In the genomic region with DNA sequence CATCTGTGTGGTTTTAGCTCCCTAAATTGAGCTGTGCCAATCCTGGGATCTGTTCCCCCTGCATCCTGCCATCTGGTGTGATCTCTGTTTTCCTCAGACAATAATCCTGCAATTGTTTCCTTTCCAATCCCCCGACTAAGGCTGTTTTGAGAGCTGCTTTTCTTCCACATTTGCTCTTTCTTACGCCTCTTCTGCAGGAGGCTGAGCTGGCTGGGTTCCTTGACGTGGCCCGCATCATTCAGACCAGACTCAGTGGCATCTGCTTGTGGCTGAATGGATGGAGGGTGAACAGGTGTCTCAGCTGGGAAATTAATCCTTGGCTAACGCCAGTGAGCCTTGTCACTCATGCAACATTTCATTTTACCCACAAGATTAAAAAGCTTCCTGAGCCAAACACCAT, we compare ENCODE assay signal across 25 cellular contexts. TPM values are rescaled to one million over a fixed set of nuclear protein-coding genes. Genes with fewer than 3 reads are reported as not detected.
DNase-seq lines count a peak whose midpoint lies in the region; ATAC-seq and TF ChIP-seq lines count a peak whose summit lies in the region.
"Had no signal": no experiment of that assay in that cellular context is flagged by ENCODE, and none has a peak within 500 bp of the region (broad histone marks: within the 10 kb centered on the region; RNA-seq: fewer than 3 reads in every experiment).

No MANE protein-coding gene starts in this region.

- H3K27ac ChIP-seq in dorsolateral prefrontal cortex, result peak overlapping the region in 52 of 59 donors; percentile 27 to 88 (median 71)
- H3K27ac ChIP-seq: gastroesophageal sphincter, parathyroid adenoma, PC-9 had no signal

- no peak for ATAC-seq in GM21619 (IDR thresholded peaks at IDR 0.05; ENCODE audit: unreplicated experiment)
- ATAC-seq: CD8-positive, alpha-beta T cell; gastroesophageal sphincter; right cardiac atrium; stimulated activated naive CD8-positive, alpha-beta T cell treated with anti-CD3 and anti-CD28 coated beads, Interleukin-15, Interleukin-2, amounts not matched to agents 100 U/mL and 50 U/mL, for 24 hours had no signal

- no peak overlapping the region for H3K4me3 ChIP-seq in dorsolateral prefrontal cortex
- H3K4me3 ChIP-seq: body of pancreas, gastroesophageal sphincter, lung, PC-9 had no signal

- no peak for TF ChIP-seq CTCF in dorsolateral prefrontal cortex (IDR thresholded peaks at IDR 0.05 in 54 of 56, conservative IDR thresholded peaks at IDR 0.05 in 2 of 56; ENCODE audit: low read depth in 1 of 56, partially characterized antibody in 56 of 56)

- H3K27me3 ChIP-seq in dorsolateral prefrontal cortex, result peaks cover 0 to 14% (median 0%) of the 10 kb centered on the region in 45 donors
- H3K27me3 ChIP-seq: BE2C, body of pancreas had no signal

- intact Hi-C loops in dorsolateral prefrontal cortex (cut with DNase I), result loop anchor here in 1 of 2 donors (5.0 kb wide), 1 partner anchor 50 kb away; no protein-coding TSS in a partner anchor

- peak; percentile 30 for DNase-seq in LHCN-M2 (ENCODE audit: low read depth)
- DNase-seq in NCI-H524 treated with DMSO at 0.1 percent for 48 hours (lab: John Stamatoyannopoulos, UW), result peak; percentile 93
- DNase-seq in dorsolateral prefrontal cortex, result peak in 8 of 10 donors; percentile 30 to 75 (median 58)
- peak; percentile 57 for DNase-seq in pons (ENCODE audit: low spot score)
- DNase-seq in NCI-H146 treated with DMSO at 0.1 percent for 48 hours (lab: John Stamatoyannopoulos, UW; ENCODE audit: unreplicated experiment), result no peak
- DNase-seq in amniotic stem cell (lab: John Stamatoyannopoulos, UW), result no peak
- DNase-seq: activated CD4-positive, alpha-beta memory T cell treated with anti-CD3 and anti-CD28 coated beads for 36 hours; activated CD4-positive, alpha-beta T cell treated with anti-CD3 and anti-CD28 coated beads for 1 hour; activated CD8-positive, alpha-beta memory T cell treated with anti-CD3 and anti-CD28 coated beads, Interleukin-2, amount 50 U/mL, for 48 hours; activated naive CD4-positive, alpha-beta T cell treated with anti-CD3 and anti-CD28 coated beads for 36 hours; BE2C; CD8-positive, alpha-beta T cell; DMS153; left cardiac atrium; NCI-H510A; PC-9; right cardiac atrium; stimulated activated CD4-positive, alpha-beta T cell treated with anti-CD3 and anti-CD28 coated beads, Interleukin-2, amount 100 ng/mL, for 24 hours; stimulated activated naive CD8-positive, alpha-beta T cell treated with anti-CD3 and anti-CD28 coated beads, Interleukin-15, Interleukin-2, amounts not matched to agents 100 U/mL and 50 U/mL, for 24 hours; T-helper 2 cell had no signal

RNA-seq across cellular contexts. Expression of a gene that starts 9.8 kb away (rescaled TPM):
- total RNA-seq in LHCN-M2 (2014; rRNA removed) (13.9 and 16.4 TPM in 2 replicates), dorsolateral prefrontal cortex (10 to 100 TPM; 19.4 to 47.3 (median 33.7) TPM)
- polyA plus RNA-seq in LHCN-M2 (2012), result 7.5 TPM

RNA-seq across cellular contexts. Expression of a gene that starts 29.2 kb away (rescaled TPM):
- total RNA-seq in LHCN-M2 (2014; rRNA removed) (0.19 TPM in 1 of 2 replicates, not detected in the other), dorsolateral prefrontal cortex (100 to 1,000 TPM in 102 of 120 experiments, 10 to 100 TPM in 18; 40.4 to 251 (median 136) TPM)
- polyA plus RNA-seq in LHCN-M2 (2012), result 0.09 TPM

Comparison
In these comparisons a context has a peak if more than half of its experiments do, and no peak if none do; other contexts are left out.
1. DNase-seq: peak in LHCN-M2 (single experiment), NCI-H524 treated with DMSO at 0.1 percent for 48 hours (single experiment), dorsolateral prefrontal cortex (8 of 10) and pons (single experiment); none in NCI-H146 treated with DMSO at 0.1 percent for 48 hours (single experiment) and amniotic stem cell (single experiment).
2. RNA of a gene that starts 29.2 kb away (total RNA-seq): 40.4 to 251 TPM in dorsolateral prefrontal cortex; 0.19 TPM in LHCN-M2; every median in the first group is over 10 times any median in the second.